Comparison of ENCODE assay signal across 8 cellular contexts in the genomic region with DNA sequence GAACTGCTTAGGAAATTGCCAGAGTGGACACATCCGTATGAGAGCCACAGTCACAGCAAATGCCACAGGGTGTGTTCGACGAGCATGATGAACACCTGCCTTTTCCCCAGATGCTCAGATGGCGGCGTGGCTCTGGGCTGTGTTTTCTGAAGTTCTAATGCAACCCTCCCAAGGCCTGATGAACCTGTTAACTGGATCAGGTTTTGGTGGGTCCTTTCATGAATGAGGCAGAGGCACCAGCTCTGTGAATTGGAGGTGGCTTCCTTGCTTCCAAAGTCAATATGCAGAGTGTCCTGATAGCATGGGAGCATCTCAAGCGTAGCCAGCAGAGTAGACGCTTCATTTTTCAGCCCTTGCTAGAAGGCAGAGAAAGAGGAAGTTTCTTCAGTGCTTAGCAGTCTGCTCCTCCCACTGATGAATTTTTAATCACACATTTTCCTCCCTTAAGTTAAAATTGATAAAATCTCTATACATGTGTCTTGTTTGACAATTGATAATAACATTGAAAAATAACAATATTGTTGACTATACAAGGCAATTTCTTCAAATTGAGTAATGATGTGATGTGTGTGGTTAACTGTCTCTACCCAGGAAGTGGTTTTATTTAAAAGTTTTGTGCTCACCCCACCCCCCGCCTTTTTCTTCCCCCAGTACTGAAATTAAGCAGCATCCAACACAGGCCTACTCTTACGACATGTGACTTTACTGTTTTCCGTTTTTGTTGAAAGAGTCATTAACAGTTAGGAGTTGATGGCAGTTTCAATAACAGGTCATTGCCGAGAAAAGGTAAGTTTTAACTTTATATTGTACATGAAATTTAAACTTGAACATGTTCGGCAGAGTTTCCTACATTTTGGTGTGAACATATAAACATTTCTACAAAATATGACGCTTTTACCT. TPM values are rescaled to one million over a fixed set of nuclear protein-coding genes. Genes with fewer than 3 reads are reported as not detected.
DNase-seq lines count a peak whose midpoint lies in the region; ATAC-seq, FAIRE-seq and TF ChIP-seq lines count a peak whose summit lies in the region.

ARHGAP15 (plus strand) TSS at position 739 of the 900 bp plus-strand sequence.

- no peak within 1 kb of the TSS for H3K4me3 ChIP-seq in BE2C (ENCODE audit: low read depth, low read length)
- H3K4me3 ChIP-seq in WERI-Rb-1 (ENCODE audit: low read depth, low read length), result no peak within 1 kb of the TSS

- no peaks in the 10 kb centered on the region for H3K9me3 ChIP-seq in BE2C
- no peaks in the 10 kb centered on the region for H3K9me3 ChIP-seq in WERI-Rb-1 (ENCODE audit: severe bottlenecking)

- no peak within 1 kb of the TSS for H3K27ac ChIP-seq in WERI-Rb-1

- H3K36me3 ChIP-seq in BE2C, result no peaks in the 10 kb centered on the region
- H3K36me3 ChIP-seq in WERI-Rb-1, result no peaks in the 10 kb centered on the region

- TF ChIP-seq CTCF in BE2C (IDR thresholded peaks at IDR 0.05; ENCODE audit: low read depth, low read length) (no peak), WERI-Rb-1 (IDR thresholded peaks at IDR 0.05; ENCODE audit: low read depth, low read length) (no peak)

- H3K4me1 ChIP-seq in BE2C, result no peaks in the 10 kb centered on the region

- FAIRE-seq in endometrium (lab: Jason Lieb, UNC), result peak; percentile 8

- H3K27me3 ChIP-seq in BE2C, result no peaks in the 10 kb centered on the region
- H3K27me3 ChIP-seq in WERI-Rb-1 (ENCODE audit: insufficient read depth, low read depth, severe bottlenecking), result no peaks in the 10 kb centered on the region

- DNase-seq in BE2C (peak; percentile 9), WERI-Rb-1 (no peak), kidney glomerular epithelial cell (lab: John Stamatoyannopoulos, UW) (no peak)
- peak; percentile 63 for DNase-seq in activated CD4-positive, CD25-positive, alpha-beta regulatory T cell treated with anti-CD3 and anti-CD28 coated beads, Interleukin-2, amount 50 U/mL, for 72 hours
- peak; percentile 42 to 60 for DNase-seq in stimulated activated CD4-positive, alpha-beta T cell treated with anti-CD3 and anti-CD28 coated beads, Interleukin-4, amount 100 ng/mL, for 48 hours (ENCODE audit: low read depth in 2 of 2)

- ATAC-seq in GM19395 (IDR thresholded peaks at IDR 0.05; ENCODE audit: unreplicated experiment), result peak; percentile 94
- ATAC-seq in HG03520 (IDR thresholded peaks at IDR 0.05; ENCODE audit: unreplicated experiment), result peak; percentile 84

RNA-seq across cellular contexts. Expression of gene ARHGAP15, which starts in this region (rescaled TPM):
- 1.9 TPM for polyA plus RNA-seq in BE2C (2012; ENCODE audit: insufficient read depth, insufficient read length, low read depth)

Comparison
In these comparisons a context has a peak if more than half of its experiments do, and no peak if none do; other contexts are left out.
1. DNase-seq: peak in BE2C (single experiment), activated CD4-positive, CD25-positive, alpha-beta regulatory T cell treated with anti-CD3 and anti-CD28 coated beads, Interleukin-2, amount 50 U/mL, for 72 hours (single experiment) and stimulated activated CD4-positive, alpha-beta T cell treated with anti-CD3 and anti-CD28 coated beads, Interleukin-4, amount 100 ng/mL, for 48 hours (2 of 2); none in WERI-Rb-1 (single experiment) and kidney glomerular epithelial cell (single experiment).